8 cellular contexts compared by ENCODE assay signal in the genomic region with DNA sequence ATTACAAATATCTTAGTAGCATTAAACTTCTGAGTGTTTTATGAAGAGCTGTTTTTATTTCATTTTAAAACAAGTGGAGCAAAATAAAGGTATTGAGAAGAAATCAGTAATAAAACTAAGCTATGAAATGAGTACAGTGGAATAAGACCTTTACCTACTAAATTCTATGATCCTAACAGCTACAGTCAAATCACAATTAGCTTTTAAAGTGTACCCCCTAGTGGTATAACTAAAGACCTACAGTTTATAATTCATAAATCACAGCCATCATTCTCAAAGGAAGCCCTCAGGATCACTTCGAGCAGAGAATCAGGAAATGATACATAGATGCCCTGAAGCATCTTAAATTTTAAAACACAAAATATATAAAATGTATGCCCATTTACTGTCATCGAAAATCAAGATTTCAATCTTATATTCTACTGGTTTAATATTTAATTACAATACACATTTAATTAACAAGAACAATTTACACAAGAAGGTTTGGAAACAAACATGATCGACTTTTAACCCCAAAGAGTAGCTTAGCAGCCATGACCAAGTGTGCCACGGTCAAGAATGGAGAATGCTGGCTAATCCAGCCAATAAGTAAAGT. TPM values are rescaled to one million over a fixed set of nuclear protein-coding genes. Genes with fewer than 3 reads are reported as not detected.
DNase-seq lines count a peak whose midpoint lies in the region; ATAC-seq and TF ChIP-seq lines count a peak whose summit lies in the region.

No MANE protein-coding gene starts in this region.

- ATAC-seq in DND-41 (ENCODE audit: insufficient read depth, low read depth), result peak; percentile 82
- ATAC-seq in GM21360 (IDR thresholded peaks at IDR 0.05; ENCODE audit: unreplicated experiment), result peak; percentile 76
- ATAC-seq in HG03565 (IDR thresholded peaks at IDR 0.05; ENCODE audit: unreplicated experiment), result peak; percentile 80
- no peak for ATAC-seq in activated naive CD8-positive, alpha-beta T cell treated with anti-CD3 and anti-CD28 coated beads, Interleukin-2, amount 50 U/mL, for 24 hours

- TF ChIP-seq CTCF in DND-41 (IDR thresholded peaks at IDR 0.05; ENCODE audit: borderline replicate concordance, extremely low read depth, low read length, poor library complexity, severe bottlenecking) (peak; percentile 76), fibroblast of lung (conservative IDR thresholded peaks at IDR 0.05 in 1 of 2, IDR thresholded peaks at IDR 0.05 in 1 of 2; ENCODE audit: low read depth in 1 of 2, low read length in 2 of 2) (peak; percentile 26 to 53), prostate gland (IDR thresholded peaks at IDR 0.05) (peak; percentile 52 to 76 (median 63))

- H3K4me1 Mint-ChIP-seq in activated naive CD8-positive, alpha-beta T cell treated with anti-CD3 and anti-CD28 coated beads, Interleukin-2, amount 50 U/mL, for 24 hours, result peaks cover 30% of the 10 kb centered on the region
- peaks cover 22% of the 10 kb centered on the region for H3K4me1 Mint-ChIP-seq in activated naive CD4-positive, alpha-beta T cell treated with anti-CD3 and anti-CD28 coated beads, Interleukin-2, amount 10 ng/mL, durations not matched to agents 7 days and 5 days

- H3K4me1 ChIP-seq in DND-41 (ENCODE audit: insufficient read depth, low read length), result no peaks in the 10 kb centered on the region
- peaks cover 2% of the 10 kb centered on the region for H3K4me1 ChIP-seq in fibroblast of lung (ENCODE audit: control insufficient read depth, extremely low read depth, insufficient read depth, low read length)
- no peaks in the 10 kb centered on the region for H3K4me1 ChIP-seq in prostate gland (replicated peaks)

- H3K9me3 ChIP-seq in DND-41 (ENCODE audit: insufficient read depth, low read length, severe bottlenecking), result no peaks in the 10 kb centered on the region
- no peaks in the 10 kb centered on the region for H3K9me3 ChIP-seq in fibroblast of lung (ENCODE audit: control insufficient read depth, insufficient read depth, low read depth, low read length)
- H3K9me3 ChIP-seq in prostate gland, result no peaks in the 10 kb centered on the region

- in situ Hi-C loops in SK-MEL-5 (cut with HindIII; ENCODE audit: low pct_unique_long_range_greater_than_20kb, low sequenced_read_pairs), result no loop called here

- H3K36me3 Mint-ChIP-seq in activated naive CD8-positive, alpha-beta T cell treated with anti-CD3 and anti-CD28 coated beads, Interleukin-2, amount 50 U/mL, for 24 hours (ENCODE audit: low read depth), result peaks cover 66% of the 10 kb centered on the region
- peaks cover 46% of the 10 kb centered on the region for H3K36me3 Mint-ChIP-seq in activated naive CD4-positive, alpha-beta T cell treated with anti-CD3 and anti-CD28 coated beads, Interleukin-2, amount 10 ng/mL, durations not matched to agents 7 days and 5 days

- H4K20me1 ChIP-seq in DND-41 (ENCODE audit: insufficient read depth, low read length), result peaks cover 12% of the 10 kb centered on the region
- H4K20me1 ChIP-seq in fibroblast of lung (ENCODE audit: control insufficient read depth, extremely low read depth, insufficient read depth, low read length), result no peaks in the 10 kb centered on the region

- 65% methylated on average over 4 of the region's 4 CpGs for WGBS in prostate gland

- H3K9ac ChIP-seq in DND-41 (ENCODE audit: low read depth, low read length), result no peak overlapping the region
- no peak overlapping the region for H3K9ac ChIP-seq in fibroblast of lung (ENCODE audit: insufficient read depth, low read length)

- H3K9me3 Mint-ChIP-seq in activated naive CD8-positive, alpha-beta T cell treated with anti-CD3 and anti-CD28 coated beads, Interleukin-2, amount 50 U/mL, for 24 hours, result no peaks in the 10 kb centered on the region
- H3K9me3 Mint-ChIP-seq in activated naive CD4-positive, alpha-beta T cell treated with anti-CD3 and anti-CD28 coated beads, Interleukin-2, amount 10 ng/mL, durations not matched to agents 7 days and 5 days, result no peaks in the 10 kb centered on the region

- H3K27ac ChIP-seq in DND-41 (ENCODE audit: low read length), result no peak overlapping the region
- no peak overlapping the region for H3K27ac ChIP-seq in fibroblast of lung (ENCODE audit: insufficient read depth, low read length)
- H3K27ac ChIP-seq in prostate gland, result no peak overlapping the region

- CTCF ChIA-PET in activated naive CD4-positive, alpha-beta T cell treated with anti-CD3 and anti-CD28 coated beads, Interleukin-2, amount 10 ng/mL, durations not matched to agents 7 days and 5 days (lab: Charles Lee), result interaction anchor here (0.7 to 2.5 kb wide), 22 partner anchors 8 to 1290 kb away, joined by 3 to 15 read pairs (median 4); a partner anchor contains a TSS

- peaks cover 92% of the 10 kb centered on the region for H3K36me3 ChIP-seq in DND-41 (ENCODE audit: insufficient read depth, low read length)
- peaks cover 8% of the 10 kb centered on the region for H3K36me3 ChIP-seq in fibroblast of lung (ENCODE audit: control insufficient read depth, insufficient read depth, low read length)
- peaks cover 2 to 4% of the 10 kb centered on the region in 2 donors for H3K36me3 ChIP-seq in prostate gland

- H3K27me3 ChIP-seq in DND-41 (ENCODE audit: insufficient read depth, low read length, poor library complexity) (no peaks in the 10 kb centered on the region), fibroblast of lung (ENCODE audit: control insufficient read depth, insufficient read depth, low read length) (no peaks in the 10 kb centered on the region), prostate gland (replicated peaks; ENCODE audit: insufficient read depth) (no peaks in the 10 kb centered on the region)

- H3K79me2 ChIP-seq in DND-41 (ENCODE audit: insufficient read depth, low read length) (0 out of 2 replicates have a peak, but pooled peaks cover 8% of the 10 kb centered on the region), fibroblast of lung (ENCODE audit: control insufficient read depth, insufficient read depth, low read length) (peaks cover 15% of the 10 kb centered on the region)

- H3K4me2 ChIP-seq in DND-41 (ENCODE audit: insufficient read depth, low read length), result no peak overlapping the region
- H3K4me2 ChIP-seq in fibroblast of lung (ENCODE audit: extremely low read depth, insufficient read depth, low read length), result no peak overlapping the region

- intact Hi-C loops in prostate gland (cut with DNase I), result no loop called here

- no peak for TF ChIP-seq POLR2A in prostate gland (IDR thresholded peaks at IDR 0.05)

- H3K27ac Mint-ChIP-seq in activated naive CD8-positive, alpha-beta T cell treated with anti-CD3 and anti-CD28 coated beads, Interleukin-2, amount 50 U/mL, for 24 hours, result no peak overlapping the region
- H3K27ac Mint-ChIP-seq in activated naive CD4-positive, alpha-beta T cell treated with anti-CD3 and anti-CD28 coated beads, Interleukin-2, amount 10 ng/mL, durations not matched to agents 7 days and 5 days, result no peak overlapping the region

- H2AFZ ChIP-seq in DND-41 (ENCODE audit: low read depth, low read length) (no peak overlapping the region), fibroblast of lung (ENCODE audit: low read length) (no peak overlapping the region)

- H3K27me3 Mint-ChIP-seq in activated naive CD8-positive, alpha-beta T cell treated with anti-CD3 and anti-CD28 coated beads, Interleukin-2, amount 50 U/mL, for 24 hours, result no peaks in the 10 kb centered on the region
- H3K27me3 Mint-ChIP-seq in activated naive CD4-positive, alpha-beta T cell treated with anti-CD3 and anti-CD28 coated beads, Interleukin-2, amount 10 ng/mL, durations not matched to agents 7 days and 5 days, result no peaks in the 10 kb centered on the region

- DNase-seq in DND-41 (no peak), SK-MEL-5 (ENCODE audit: low read depth, low spot score) (peak; percentile 63), fibroblast of lung (ENCODE audit: low read depth in 2 of 2) (peak; percentile 27 to 68), prostate gland (ENCODE audit: low spot score) (no peak)
- DNase-seq in activated naive CD8-positive, alpha-beta T cell treated with anti-CD3 and anti-CD28 coated beads, Interleukin-2, amount 50 U/mL, for 24 hours, result no peak
- DNase-seq in activated naive CD4-positive, alpha-beta T cell treated with anti-CD3 and anti-CD28 coated beads, Interleukin-2, amount 10 ng/mL, durations not matched to agents 7 days and 5 days, result no peak

- no peak overlapping the region for H3K4me3 ChIP-seq in DND-41 (ENCODE audit: low read depth in 1 of 2, low read length in 2 of 2)
- no peak overlapping the region for H3K4me3 ChIP-seq in fibroblast of lung (replicated peaks in 1 of 4; ENCODE audit: control extremely low read depth in 1 of 4, insufficient read depth in 1 of 4, low read depth in 3 of 4, low read length in 4 of 4)
- H3K4me3 ChIP-seq in prostate gland, result no peak overlapping the region

- H3K4me3 Mint-ChIP-seq in activated naive CD8-positive, alpha-beta T cell treated with anti-CD3 and anti-CD28 coated beads, Interleukin-2, amount 50 U/mL, for 24 hours, result no peak overlapping the region
- no peak overlapping the region for H3K4me3 Mint-ChIP-seq in activated naive CD4-positive, alpha-beta T cell treated with anti-CD3 and anti-CD28 coated beads, Interleukin-2, amount 10 ng/mL, durations not matched to agents 7 days and 5 days

RNA-seq across cellular contexts. Expression of a gene that starts 12.3 kb away (rescaled TPM):
- 146 and 151 TPM in 2 replicates for total RNA-seq in SK-MEL-5 (2014; rRNA removed; shearing (Covaris generic))
- polyA plus RNA-seq in SK-MEL-5 (2015; cell fraction: cytosol; rRNA removed), result 64.7 and 85.7 TPM in 2 replicates
- 88.8 and 102 TPM in 2 replicates for polyA plus RNA-seq in SK-MEL-5 (2015; cell fraction: nucleus; rRNA removed)
- total RNA-seq in fibroblast of lung (63.7 and 77.6 TPM in 2 replicates), prostate gland (10 to 100 TPM; 62.8 to 87.6 TPM)
- 88.0 and 98.7 TPM in 2 replicates for polyA plus RNA-seq in fibroblast of lung
- polyA plus RNA-seq in fibroblast of lung (2012), result 53.7 and 65.4 TPM in 2 replicates
- 11.6 and 11.7 TPM in 2 replicates for polyA minus RNA-seq in fibroblast of lung (ENCODE audit: low replicate concordance)

Comparison
In these comparisons a context has a peak if more than half of its experiments do, and no peak if none do; other contexts are left out.
1. DNase-seq: peak in SK-MEL-5 (single experiment) and fibroblast of lung (2 of 2); none in DND-41 (single experiment), prostate gland (single experiment), activated naive CD8-positive, alpha-beta T cell treated with anti-CD3 and anti-CD28 coated beads, Interleukin-2, amount 50 U/mL, for 24 hours (single experiment) and activated naive CD4-positive, alpha-beta T cell treated with anti-CD3 and anti-CD28 coated beads, Interleukin-2, amount 10 ng/mL, durations not matched to agents 7 days and 5 days (single experiment).
2. Peak in every context shown above with its lines, with median percentiles within 50 percentile points of each other: CTCF ChIP-seq.